Comparison of ENCODE assay signal across 9 cellular contexts in the genomic region with DNA sequence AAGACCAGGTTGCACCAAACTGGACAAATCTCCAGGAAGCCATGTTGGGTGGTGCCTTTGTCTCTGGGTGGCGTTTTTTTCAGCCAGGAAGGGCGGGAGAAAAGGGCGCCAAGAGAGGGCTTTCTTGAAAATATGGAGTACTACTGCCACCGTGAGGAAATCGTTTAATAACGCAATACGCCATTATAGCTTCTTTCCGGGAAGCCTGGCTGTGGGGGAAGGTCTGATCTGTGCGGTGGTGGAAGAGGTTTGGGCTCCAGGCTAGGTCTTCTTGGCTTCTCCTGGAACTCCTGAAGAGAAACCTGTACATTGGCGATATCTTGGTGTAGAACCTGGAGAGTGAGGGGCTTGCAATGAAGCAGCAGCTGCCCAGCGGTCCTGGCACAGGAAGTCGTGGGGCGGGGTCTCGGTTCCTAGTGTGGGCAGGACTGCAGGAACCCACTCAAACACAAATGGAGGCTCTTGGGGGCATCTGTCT.
DNase-seq lines count a peak whose midpoint lies in the region; ATAC-seq, FAIRE-seq and TF ChIP-seq lines count a peak whose summit lies in the region.
"Had no signal": no experiment of that assay in that cellular context is flagged by ENCODE, and none has a peak within 500 bp of the region (broad histone marks: within the 10 kb centered on the region; RNA-seq: fewer than 3 reads in every experiment).

No MANE protein-coding gene starts in this region.

- no peaks in the 10 kb centered on the region for H4K20me1 ChIP-seq in BLaER1 treated with 17β-estradiol and CSF1 and Interleukin-3, amounts not matched to agents 10 nM and 100 nM

- H3K4me3 ChIP-seq in BLaER1 treated with 17β-estradiol and CSF1 and Interleukin-3, amounts not matched to agents 10 nM and 100 nM: peak overlapping the region; percentile 56 to 69 (median 64)
- H3K4me3 ChIP-seq in pancreas: peak overlapping the region in 3 of 4 donors; percentile 19 to 52 (median 41)

- no peaks in the 10 kb centered on the region for H3K27me3 ChIP-seq in BLaER1 treated with 17β-estradiol and CSF1 and Interleukin-3, amounts not matched to agents 10 nM and 100 nM
- no peaks in the 10 kb centered on the region for H3K27me3 ChIP-seq in pancreas

- FAIRE-seq in pancreas (lab: Jason Lieb, UNC): peak; percentile 29
- FAIRE-seq: colon had no signal

- peaks cover 12 to 45% (median 29%) of the 10 kb centered on the region in 11 experiments for H3K9me3 ChIP-seq in BLaER1 treated with 17β-estradiol and CSF1 and Interleukin-3, amounts not matched to agents 10 nM and 100 nM (replicated peaks in 1 of 11)
- no peaks in the 10 kb centered on the region for H3K9me3 ChIP-seq in pancreas

- DNase-seq in NCI-H2081 (lab: John Stamatoyannopoulos, UW) (peak; percentile 63), astrocyte of the hippocampus (ENCODE audit: low read depth, low spot score) (peak; percentile 87), pancreas (peak in 4 of 6 donors; percentile 80 to 91 (median 84)), GOT3 (lab: John Stamatoyannopoulos, UW) (no peak), RKO (ENCODE audit: low spot score) (no peak)

- peaks cover 36 to 95% (median 87%) of the 10 kb centered on the region in 11 experiments for H3K36me3 ChIP-seq in BLaER1 treated with 17β-estradiol and CSF1 and Interleukin-3, amounts not matched to agents 10 nM and 100 nM
- H3K36me3 ChIP-seq in pancreas: no peaks in the 10 kb centered on the region

- no peaks in the 10 kb centered on the region for H3K4me1 ChIP-seq in BLaER1 treated with 17β-estradiol and CSF1 and Interleukin-3, amounts not matched to agents 10 nM and 100 nM
- H3K4me1 ChIP-seq in pancreas: no peaks in the 10 kb centered on the region

- H3K27ac ChIP-seq in BLaER1 treated with 17β-estradiol and CSF1 and Interleukin-3, amounts not matched to agents 10 nM and 100 nM: peak overlapping the region; percentile 61 to 92 (median 89)
- peak overlapping the region; percentile 55 to 86 (median 84) for H3K27ac ChIP-seq in pancreas

- 44 to 92% methylated on average over 14 of the region's 14 CpGs for WGBS in pancreas, 2 donors

- TF ChIP-seq CTCF in pancreas (IDR thresholded peaks at IDR 0.05): peak in 2 of 4 donors; percentile 22 to 27

- peak overlapping the region; percentile 60 to 83 (median 80) for H3K4me2 ChIP-seq in BLaER1 treated with 17β-estradiol and CSF1 and Interleukin-3, amounts not matched to agents 10 nM and 100 nM

- intact Hi-C loops in pancreas (cut with DNase I): no loop called here

- H3K9ac ChIP-seq in BLaER1 treated with 17β-estradiol and CSF1 and Interleukin-3, amounts not matched to agents 10 nM and 100 nM: peak overlapping the region; percentile 54 to 88 (median 81); a peak in 21 of 22 replicates

- peak; percentile 35 for ATAC-seq in GM19463 (IDR thresholded peaks at IDR 0.05; ENCODE audit: unreplicated experiment)
- peak; percentile 76 to 81 (median 77) for ATAC-seq in pancreas
- ATAC-seq in HG03196 (IDR thresholded peaks at IDR 0.05; ENCODE audit: unreplicated experiment): no peak

Comparison
In these comparisons a context has a peak if more than half of its experiments do, and no peak if none do; other contexts are left out.
1. DNase-seq: peak in NCI-H2081 (2 of 2), astrocyte of the hippocampus (single experiment) and pancreas (4 of 6); none in GOT3 (single experiment) and RKO (single experiment).